Comparison of ENCODE assay signal across 9 cellular contexts in the genomic region with DNA sequence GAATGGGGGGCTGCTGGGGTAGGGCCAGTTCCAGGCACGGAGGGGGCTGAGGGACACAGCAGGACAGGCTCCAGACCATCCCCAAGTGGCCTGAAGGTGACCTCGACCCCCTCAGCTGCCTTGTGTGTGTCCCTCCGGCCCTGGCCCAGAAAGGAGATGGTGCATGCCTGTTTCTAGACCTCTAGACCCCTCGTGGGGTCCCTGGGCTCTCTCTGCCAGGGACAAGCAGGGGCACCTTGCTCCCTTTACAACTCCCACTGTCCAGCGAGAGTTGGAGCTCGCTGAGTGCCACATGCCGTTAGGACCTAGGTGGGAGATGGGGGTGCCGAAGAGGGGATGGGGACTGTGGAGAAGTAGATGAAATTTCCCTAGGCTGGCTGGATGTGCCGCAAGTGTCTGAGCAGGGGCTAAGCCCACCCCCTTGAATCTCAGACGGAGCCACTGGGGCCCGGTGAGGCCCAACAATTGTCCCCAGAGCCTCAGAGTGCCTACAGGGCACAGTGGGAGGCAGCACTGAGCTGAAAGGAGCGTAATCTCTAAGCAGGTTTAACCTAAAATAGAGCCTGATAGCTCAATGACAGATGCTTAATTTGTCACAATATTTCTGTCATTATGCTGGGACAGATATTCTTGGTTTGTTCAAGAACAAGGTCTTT. TPM values are rescaled to one million over a fixed set of nuclear protein-coding genes. Genes with fewer than 3 reads are reported as not detected.
DNase-seq lines count a peak whose midpoint lies in the region; ATAC-seq and TF ChIP-seq lines count a peak whose summit lies in the region.
"Had no signal": no experiment of that assay in that cellular context is flagged by ENCODE, and none has a peak within 500 bp of the region (broad histone marks: within the 10 kb centered on the region; RNA-seq: fewer than 3 reads in every experiment).

No MANE protein-coding gene starts in this region.

- no peak overlapping the region for H3K4me3 ChIP-seq in Peyer's patch

- peak; percentile 64 for ATAC-seq in stimulated activated naive CD8-positive, alpha-beta T cell treated with anti-CD3 and anti-CD28 coated beads, Interleukin-15, amount 100 ng/mL, for 72 hours
- ATAC-seq in stimulated activated naive CD8-positive, alpha-beta T cell treated with anti-CD3 and anti-CD28 coated beads, Interleukin-15, Interleukin-2, amounts not matched to agents 100 U/mL and 50 U/mL, for 24 hours = no peak
- ATAC-seq in GM18861 (IDR thresholded peaks at IDR 0.05; ENCODE audit: unreplicated experiment) = no peak

- H3K36me3 ChIP-seq in Peyer's patch = no peaks in the 10 kb centered on the region

- H3K27me3 Mint-ChIP-seq in stimulated activated naive CD8-positive, alpha-beta T cell treated with anti-CD3 and anti-CD28 coated beads, Interleukin-15, amount 100 ng/mL, for 72 hours = no peaks in the 10 kb centered on the region

- H3K27me3 ChIP-seq in Peyer's patch (no peaks in the 10 kb centered on the region), layer of hippocampus (ENCODE audit: control insufficient read depth, insufficient read depth, low read length) (no peaks in the 10 kb centered on the region)

- H3K27ac Mint-ChIP-seq in stimulated activated naive CD8-positive, alpha-beta T cell treated with anti-CD3 and anti-CD28 coated beads, Interleukin-15, amount 100 ng/mL, for 72 hours = peak overlapping the region; percentile 54 to 83

- H3K27ac ChIP-seq in Peyer's patch (no peak overlapping the region), layer of hippocampus (ENCODE audit: low read depth, low read length) (peak overlapping the region; percentile 38)

- peak in 4 of 6 experiments; percentile 8 to 15 (median 13) for TF ChIP-seq CTCF in Peyer's patch (IDR thresholded peaks at IDR 0.05)

- no peaks in the 10 kb centered on the region for H3K9me3 Mint-ChIP-seq in stimulated activated naive CD8-positive, alpha-beta T cell treated with anti-CD3 and anti-CD28 coated beads, Interleukin-15, amount 100 ng/mL, for 72 hours

- peak in 1 of 2 donors; percentile 21 for DNase-seq in stimulated activated naive CD8-positive, alpha-beta T cell treated with anti-CD3 and anti-CD28 coated beads, Interleukin-15, amount 100 ng/mL, for 72 hours
- no peak for DNase-seq in stimulated activated naive CD8-positive, alpha-beta T cell treated with anti-CD3 and anti-CD28 coated beads, Interleukin-15, Interleukin-2, amounts not matched to agents 100 U/mL and 50 U/mL, for 24 hours
- DNase-seq in Peyer's patch (peak in 1 of 3 donors; percentile 47), NK-92 (lab: John Stamatoyannopoulos, UW; ENCODE audit: unreplicated experiment) (no peak), activated gamma-delta T cell treated with Interleukin-2 at 50 U/mL for 16 hours (no peak), CD1c-positive myeloid dendritic cell (ENCODE audit: extremely low spot score) (no peak)
- DNase-seq: NCI-H1105 had no signal

- H3K9me3 ChIP-seq in Peyer's patch = no peaks in the 10 kb centered on the region

- H3K4me1 Mint-ChIP-seq in stimulated activated naive CD8-positive, alpha-beta T cell treated with anti-CD3 and anti-CD28 coated beads, Interleukin-15, amount 100 ng/mL, for 72 hours = peaks cover 48% of the 10 kb centered on the region

- H3K4me1 ChIP-seq in Peyer's patch = peaks cover 0 to 13% (median under 1%) of the 10 kb centered on the region in 4 donors

- no peak for TF ChIP-seq POLR2A in Peyer's patch (IDR thresholded peaks at IDR 0.05)

- H3K4me3 Mint-ChIP-seq in stimulated activated naive CD8-positive, alpha-beta T cell treated with anti-CD3 and anti-CD28 coated beads, Interleukin-15, amount 100 ng/mL, for 72 hours = no peak overlapping the region

RNA-seq across cellular contexts. Expression of a gene that starts 23.7 kb away (rescaled TPM):
- total RNA-seq in Peyer's patch = 10 to 100 TPM; 51.2 to 80.4 (median 75.6) TPM
